11 cellular contexts compared by ENCODE assay signal in genomic region chr2:218858671-218859555, GRCh38. TPM values are rescaled to one million over a fixed set of nuclear protein-coding genes. Genes with fewer than 3 reads are reported as not detected.
A peak's percentile ranks its signal among the peaks of the same experiment; 100 is the strongest.
DNase-seq lines count a peak whose midpoint lies in the region; ATAC-seq and TF ChIP-seq lines count a peak whose summit lies in the region.
"Had no signal": no experiment of that assay in that cellular context is flagged by ENCODE, and none has a peak within 500 bp of the region (broad histone marks: within the 10 kb centered on the region; RNA-seq: fewer than 3 reads in every experiment).

No MANE protein-coding gene starts in this region.

- POLR2A ChIA-PET in naive thymus-derived CD8-positive, alpha-beta T cell (lab: Charles Lee), result no interaction called here

- TF ChIP-seq CTCF in heart left ventricle (IDR thresholded peaks at IDR 0.05), result no peak
- no peak for TF ChIP-seq CTCF in foreskin fibroblast (IDR thresholded peaks at IDR 0.05; ENCODE audit: low read depth, low read length)

- H3K4me3 ChIP-seq in heart left ventricle (peak overlapping the region in 10 of 12 donors; percentile 8 to 59 (median 50)), urinary bladder (ENCODE audit: low read depth, low read length) (peak overlapping the region; percentile 35), foreskin fibroblast (ENCODE audit: low read depth in 1 of 2, low read length in 2 of 2) (no peak overlapping the region)

- peaks cover 97% of the 10 kb centered on the region for H3K27me3 Mint-ChIP-seq in central memory CD8-positive, alpha-beta T cell
- H3K27me3 Mint-ChIP-seq in naive thymus-derived CD8-positive, alpha-beta T cell, result peaks cover 45 to 93% (median 77%) of the 10 kb centered on the region in 5 donors

- H3K9me3 Mint-ChIP-seq in central memory CD8-positive, alpha-beta T cell, result no peaks in the 10 kb centered on the region
- H3K9me3 Mint-ChIP-seq in naive thymus-derived CD8-positive, alpha-beta T cell, result no peaks in the 10 kb centered on the region

- no peaks in the 10 kb centered on the region for H3K9me3 ChIP-seq in heart left ventricle

- H3K27me3 ChIP-seq in heart left ventricle, result peaks cover 21 to 88% (median 68%) of the 10 kb centered on the region in 9 donors

- WGBS in heart left ventricle, 4 donors, result 7 to 20% (median 12%) methylated on average over 49 to 51 of the region's 51 CpGs
- WGBS in urinary bladder, result 4% methylated on average over 51 of the region's 51 CpGs

- H3K4me1 ChIP-seq in heart left ventricle (peaks cover 0 to 38% (median 11%) of the 10 kb centered on the region in 12 donors), urinary bladder (ENCODE audit: insufficient read depth) (peaks cover 2% of the 10 kb centered on the region)

- H3K27ac Mint-ChIP-seq in central memory CD8-positive, alpha-beta T cell (ENCODE audit: low read depth), result no peak overlapping the region
- no peak overlapping the region for H3K27ac Mint-ChIP-seq in naive thymus-derived CD8-positive, alpha-beta T cell

- peaks cover 1% of the 10 kb centered on the region for H3K36me3 Mint-ChIP-seq in central memory CD8-positive, alpha-beta T cell (ENCODE audit: insufficient read depth)
- H3K36me3 Mint-ChIP-seq in naive thymus-derived CD8-positive, alpha-beta T cell, result peaks cover 0 to 6% (median 0%) of the 10 kb centered on the region in 3 donors

- no peak for ATAC-seq in heart left ventricle
- ATAC-seq in Right ventricle myocardium inferior, result no peak
- no peak for ATAC-seq in central memory CD8-positive, alpha-beta T cell (replicated peaks; ENCODE audit: extremely low read depth, poor library complexity, severe bottlenecking)
- ATAC-seq in naive thymus-derived CD8-positive, alpha-beta T cell, result no peak

- no peaks in the 10 kb centered on the region for H3K36me3 ChIP-seq in heart left ventricle
- no peaks in the 10 kb centered on the region for H3K36me3 ChIP-seq in urinary bladder (ENCODE audit: insufficient read depth)

- peak overlapping the region; percentile 59 for H3K4me3 Mint-ChIP-seq in central memory CD8-positive, alpha-beta T cell
- H3K4me3 Mint-ChIP-seq in naive thymus-derived CD8-positive, alpha-beta T cell, result peak overlapping the region; percentile 57 to 86 (median 70)

- no peak for TF ChIP-seq POLR2A in heart left ventricle (IDR thresholded peaks at IDR 0.05)

- H3K4me1 Mint-ChIP-seq in central memory CD8-positive, alpha-beta T cell, result peaks cover 13% of the 10 kb centered on the region
- H3K4me1 Mint-ChIP-seq in naive thymus-derived CD8-positive, alpha-beta T cell, result peaks cover 17 to 40% (median 31%) of the 10 kb centered on the region in 4 donors

- H3K27ac ChIP-seq in heart left ventricle, result no peak overlapping the region
- H3K27ac ChIP-seq in urinary bladder (ENCODE audit: low read depth), result no peak overlapping the region

- no peak for DNase-seq in heart left ventricle
- DNase-seq in Right ventricle myocardium inferior (ENCODE audit: missing footprints), result no peak
- DNase-seq in central memory CD8-positive, alpha-beta T cell (ENCODE audit: low spot score in 2 of 2), result no peak
- peak in 1 of 10 donors; percentile 55 for DNase-seq in naive thymus-derived CD8-positive, alpha-beta T cell
- DNase-seq in 8988T, result no peak
- no peak for DNase-seq in hippocampal formation (lab: John Stamatoyannopoulos, UW)
- no peak for DNase-seq in foreskin fibroblast
- DNase-seq: amniotic stem cell, NCI-H510A treated with DMSO at 0.1 percent for 48 hours had no signal

- intact Hi-C loops in heart left ventricle (cut with DNase I), result loop anchor here in 1 of 10 donors (10.0 kb wide), 1 partner anchor 296 kb away; no protein-coding TSS in a partner anchor
- intact Hi-C loops in Right ventricle myocardium inferior (cut with DNase I), result no loop called here

RNA-seq across cellular contexts. Expression of gene WNT6, which starts 0.7 kb away (rescaled TPM):
- total RNA-seq in heart left ventricle (10 to 100 TPM in 1 of 9 donors, 1 to 10 TPM in 3, under 1 TPM in 5; 0.34 to 13.1 (median 1.00) TPM), Right ventricle myocardium inferior (2.1 TPM), urinary bladder (0.16 TPM)
- polyA plus RNA-seq in heart left ventricle (1 to 10 TPM in 1 of 2 donors, under 1 TPM in 1; 0.44 to 1.4 TPM), urinary bladder (3.0 TPM)
- total RNA-seq in naive thymus-derived CD8-positive, alpha-beta T cell, result not detected
- under 1 TPM in 1 of 3 donors, not detected in 2; 0.08 TPM for polyA plus RNA-seq in naive thymus-derived CD8-positive, alpha-beta T cell

RNA-seq across cellular contexts. Expression of gene WNT10A, which starts 21.7 kb away (rescaled TPM):
- total RNA-seq in heart left ventricle (1 to 10 TPM in 1 of 9 donors, under 1 TPM in 1, not detected in 7; 0.16 to 1.3 TPM), Right ventricle myocardium inferior (not detected), urinary bladder (1.9 TPM)
- polyA plus RNA-seq in heart left ventricle (under 1 TPM in 1 of 2 donors, not detected in 1; 0.08 TPM), urinary bladder (1.2 TPM)
- total RNA-seq in naive thymus-derived CD8-positive, alpha-beta T cell, result 1 to 10 TPM; 1.7 to 1.8 TPM
- polyA plus RNA-seq in naive thymus-derived CD8-positive, alpha-beta T cell, result 1 to 10 TPM in 2 of 3 donors, under 1 TPM in 1; 0.53 to 1.2 (median 1.1) TPM

RNA-seq across cellular contexts. Expression of gene PRKAG3, which starts 27.3 kb away (rescaled TPM):
- not detected for total RNA-seq in heart left ventricle
- under 1 TPM in 1 of 2 donors, not detected in 1; 0.06 TPM for polyA plus RNA-seq in heart left ventricle
- not detected for total RNA-seq in Right ventricle myocardium inferior
- total RNA-seq in naive thymus-derived CD8-positive, alpha-beta T cell, result not detected
- not detected for polyA plus RNA-seq in naive thymus-derived CD8-positive, alpha-beta T cell
- total RNA-seq in urinary bladder, result 1.2 TPM
- polyA plus RNA-seq in urinary bladder, result not detected
- total RNA-seq: renal cortical epithelial cell had no signal

Comparison
In these comparisons a context has a peak if more than half of its experiments do, and no peak if none do; other contexts are left out.
1. H3K4me3 ChIP-seq: peak in heart left ventricle (10 of 12) and urinary bladder (single experiment); none in foreskin fibroblast (0 of 2).